1 cellular context compared by ENCODE assay signal in the genomic region with DNA sequence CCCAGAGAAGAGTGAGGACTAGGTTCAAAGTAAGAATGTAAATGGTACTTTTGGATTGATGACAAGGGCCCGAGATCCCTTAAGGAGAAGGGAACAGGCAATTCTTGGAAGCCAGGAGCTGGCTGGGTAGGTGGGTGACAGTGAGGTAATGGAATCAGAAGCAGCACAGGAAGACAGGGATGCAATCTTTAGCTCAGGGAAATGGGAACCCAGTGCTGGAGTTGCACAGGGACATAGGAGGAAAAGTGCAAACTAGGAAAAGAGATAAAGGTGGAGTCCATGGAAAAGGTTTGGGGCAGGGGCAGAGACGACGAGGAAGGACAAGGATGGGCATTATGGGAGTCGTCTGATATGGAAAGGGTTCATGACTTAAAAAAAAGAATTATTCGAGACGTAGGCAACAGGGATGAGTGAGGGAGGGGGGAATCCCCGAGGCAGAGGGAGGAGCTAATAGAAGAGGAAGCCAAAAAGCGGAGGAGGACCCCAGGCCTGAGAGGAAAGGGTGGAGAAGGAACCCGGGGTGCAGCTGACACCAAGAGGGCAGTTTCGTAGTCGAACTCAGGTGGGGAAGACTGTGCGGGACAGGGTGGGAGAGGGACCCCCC.
TF ChIP-seq lines count a peak whose summit lies in the region.

No MANE protein-coding gene starts in this region.

TF ChIP-seq in HEK293, 187 proteins besides CTCF, POLR2A, EP300 and RAD21 (continued from another document and continues in another):
- TF ChIP-seq, protein P1, sequence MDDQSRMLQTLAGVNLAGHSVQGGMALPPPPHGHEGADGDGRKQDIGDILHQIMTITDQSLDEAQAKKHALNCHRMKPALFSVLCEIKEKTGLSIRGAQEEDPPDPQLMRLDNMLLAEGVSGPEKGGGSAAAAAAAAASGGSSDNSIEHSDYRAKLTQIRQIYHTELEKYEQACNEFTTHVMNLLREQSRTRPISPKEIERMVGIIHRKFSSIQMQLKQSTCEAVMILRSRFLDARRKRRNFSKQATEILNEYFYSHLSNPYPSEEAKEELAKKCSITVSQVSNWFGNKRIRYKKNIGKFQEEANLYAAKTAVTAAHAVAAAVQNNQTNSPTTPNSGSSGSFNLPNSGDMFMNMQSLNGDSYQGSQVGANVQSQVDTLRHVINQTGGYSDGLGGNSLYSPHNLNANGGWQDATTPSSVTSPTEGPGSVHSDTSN (CRISPR knock-in tag; IDR thresholded peaks at IDR 0.05) = no peak
- TF ChIP-seq ZNF623 (tag by site-specific recombination; IDR thresholded peaks at IDR 0.05) (no peak), ZBTB20 (tag by site-specific recombination; IDR thresholded peaks at IDR 0.05) (peak; percentile 94), ZNF121 (tag by site-specific recombination; IDR thresholded peaks at IDR 0.05) (no peak), ZNF707 (tag by site-specific recombination; IDR thresholded peaks at IDR 0.05) (no peak), ZNF548 (tag by site-specific recombination; IDR thresholded peaks at IDR 0.05) (no peak), GLIS2 (tag by site-specific recombination; IDR thresholded peaks at IDR 0.05) (no peak), ZBTB21 (tag by site-specific recombination; IDR thresholded peaks at IDR 0.05) (no peak), ZNF133 (tag by site-specific recombination; IDR thresholded peaks at IDR 0.05) (no peak), YY1 (tag by site-specific recombination; IDR thresholded peaks at IDR 0.05) (no peak), ZNF426 (tag by site-specific recombination; IDR thresholded peaks at IDR 0.05) (no peak), SP3 (tag by site-specific recombination; IDR thresholded peaks at IDR 0.05) (0 out of 2 replicates have a peak, but pooled peaks have one; percentile 7), ZNF354C (tag by site-specific recombination; IDR thresholded peaks at IDR 0.05; ENCODE audit: borderline replicate concordance, low read depth) (no peak), ZNF571 (tag by site-specific recombination; IDR thresholded peaks at IDR 0.05) (no peak), ZBTB1 (tag by site-specific recombination; IDR thresholded peaks at IDR 0.05) (no peak), ZNF311 (tag by site-specific recombination; IDR thresholded peaks at IDR 0.05; ENCODE audit: borderline replicate concordance) (no peak), REPIN1 (tag by site-specific recombination; IDR thresholded peaks at IDR 0.05; ENCODE audit: low read depth) (no peak), ZNF544 (tag by site-specific recombination; IDR thresholded peaks at IDR 0.05) (no peak), IKZF3 (tag by site-specific recombination; IDR thresholded peaks at IDR 0.05) (peak; percentile 59; the same call in 1 of the 2 replicates), RBAK (tag by site-specific recombination; IDR thresholded peaks at IDR 0.05) (no peak), ZNF48 (tag by site-specific recombination; IDR thresholded peaks at IDR 0.05) (no peak), ZNF223 (tag by site-specific recombination; IDR thresholded peaks at IDR 0.05) (no peak), ZNF658 (tag by site-specific recombination; IDR thresholded peaks at IDR 0.05) (no peak), SCRT1 (tag by site-specific recombination; IDR thresholded peaks at IDR 0.05; ENCODE audit: borderline replicate concordance) (0 out of 2 replicates have a peak, but pooled peaks have one; percentile 11), ZNF146 (tag by site-specific recombination; IDR thresholded peaks at IDR 0.05) (no peak), ZNF501 (tag by site-specific recombination; IDR thresholded peaks at IDR 0.05) (no peak), ZNF76 (tag by site-specific recombination; IDR thresholded peaks at IDR 0.05; ENCODE audit: borderline replicate concordance, low read depth) (no peak; the same call in 1 of the 2 replicates), EGR2 (tag by site-specific recombination; IDR thresholded peaks at IDR 0.05; ENCODE audit: low read depth) (no peak), FEZF1 (tag by site-specific recombination; IDR thresholded peaks at IDR 0.05) (no peak), ZNF843 (tag by site-specific recombination; IDR thresholded peaks at IDR 0.05) (no peak), GLI2 (tag by site-specific recombination; IDR thresholded peaks at IDR 0.05; ENCODE audit: borderline replicate concordance, low read depth) (no peak), ZBTB7A (tag by site-specific recombination; IDR thresholded peaks at IDR 0.05; ENCODE audit: low read depth) (no peak), ZNF157 (tag by site-specific recombination; IDR thresholded peaks at IDR 0.05) (no peak), HOXD13 (CRISPR knock-in tag; IDR thresholded peaks at IDR 0.05; ENCODE audit: borderline replicate concordance) (no peak), ZNF776 (tag by site-specific recombination; IDR thresholded peaks at IDR 0.05; ENCODE audit: borderline replicate concordance) (no peak), PRDM1 (tag by site-specific recombination; IDR thresholded peaks at IDR 0.05) (peak; percentile 27; the same call in 1 of the 2 replicates), ZNF19 (tag by site-specific recombination; IDR thresholded peaks at IDR 0.05; ENCODE audit: low read depth) (no peak)
- TF ChIP-seq, protein P2, sequence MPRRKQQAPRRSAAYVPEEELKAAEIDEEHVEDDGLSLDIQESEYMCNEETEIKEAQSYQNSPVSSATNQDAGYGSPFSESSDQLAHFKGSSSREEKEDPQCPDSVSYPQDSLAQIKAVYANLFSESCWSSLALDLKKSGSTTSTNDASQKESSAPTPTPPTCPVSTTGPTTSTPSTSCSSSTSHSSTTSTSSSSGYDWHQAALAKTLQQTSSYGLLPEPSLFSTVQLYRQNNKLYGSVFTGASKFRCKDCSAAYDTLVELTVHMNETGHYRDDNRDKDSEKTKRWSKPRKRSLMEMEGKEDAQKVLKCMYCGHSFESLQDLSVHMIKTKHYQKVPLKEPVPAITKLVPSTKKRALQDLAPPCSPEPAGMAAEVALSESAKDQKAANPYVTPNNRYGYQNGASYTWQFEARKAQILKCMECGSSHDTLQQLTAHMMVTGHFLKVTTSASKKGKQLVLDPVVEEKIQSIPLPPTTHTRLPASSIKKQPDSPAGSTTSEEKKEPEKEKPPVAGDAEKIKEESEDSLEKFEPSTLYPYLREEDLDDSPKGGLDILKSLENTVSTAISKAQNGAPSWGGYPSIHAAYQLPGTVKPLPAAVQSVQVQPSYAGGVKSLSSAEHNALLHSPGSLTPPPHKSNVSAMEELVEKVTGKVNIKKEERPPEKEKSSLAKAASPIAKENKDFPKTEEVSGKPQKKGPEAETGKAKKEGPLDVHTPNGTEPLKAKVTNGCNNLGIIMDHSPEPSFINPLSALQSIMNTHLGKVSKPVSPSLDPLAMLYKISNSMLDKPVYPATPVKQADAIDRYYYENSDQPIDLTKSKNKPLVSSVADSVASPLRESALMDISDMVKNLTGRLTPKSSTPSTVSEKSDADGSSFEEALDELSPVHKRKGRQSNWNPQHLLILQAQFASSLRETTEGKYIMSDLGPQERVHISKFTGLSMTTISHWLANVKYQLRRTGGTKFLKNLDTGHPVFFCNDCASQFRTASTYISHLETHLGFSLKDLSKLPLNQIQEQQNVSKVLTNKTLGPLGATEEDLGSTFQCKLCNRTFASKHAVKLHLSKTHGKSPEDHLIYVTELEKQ (tag by site-specific recombination; IDR thresholded peaks at IDR 0.05; ENCODE audit: borderline replicate concordance) = no peak
- TF ChIP-seq, protein P3, sequence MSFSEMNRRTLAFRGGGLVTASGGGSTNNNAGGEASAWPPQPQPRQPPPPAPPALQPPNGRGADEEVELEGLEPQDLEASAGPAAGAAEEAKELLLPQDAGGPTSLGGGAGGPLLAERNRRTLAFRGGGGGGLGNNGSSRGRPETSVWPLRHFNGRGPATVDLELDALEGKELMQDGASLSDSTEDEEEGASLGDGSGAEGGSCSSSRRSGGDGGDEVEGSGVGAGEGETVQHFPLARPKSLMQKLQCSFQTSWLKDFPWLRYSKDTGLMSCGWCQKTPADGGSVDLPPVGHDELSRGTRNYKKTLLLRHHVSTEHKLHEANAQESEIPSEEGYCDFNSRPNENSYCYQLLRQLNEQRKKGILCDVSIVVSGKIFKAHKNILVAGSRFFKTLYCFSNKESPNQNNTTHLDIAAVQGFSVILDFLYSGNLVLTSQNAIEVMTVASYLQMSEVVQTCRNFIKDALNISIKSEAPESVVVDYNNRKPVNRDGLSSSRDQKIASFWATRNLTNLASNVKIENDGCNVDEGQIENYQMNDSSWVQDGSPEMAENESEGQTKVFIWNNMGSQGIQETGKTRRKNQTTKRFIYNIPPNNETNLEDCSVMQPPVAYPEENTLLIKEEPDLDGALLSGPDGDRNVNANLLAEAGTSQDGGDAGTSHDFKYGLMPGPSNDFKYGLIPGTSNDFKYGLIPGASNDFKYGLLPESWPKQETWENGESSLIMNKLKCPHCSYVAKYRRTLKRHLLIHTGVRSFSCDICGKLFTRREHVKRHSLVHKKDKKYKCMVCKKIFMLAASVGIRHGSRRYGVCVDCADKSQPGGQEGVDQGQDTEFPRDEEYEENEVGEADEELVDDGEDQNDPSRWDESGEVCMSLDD (tag by site-specific recombination; IDR thresholded peaks at IDR 0.05) = peak; percentile 54; the same call in 1 of the 2 replicates
- TF ChIP-seq, protein P4, sequence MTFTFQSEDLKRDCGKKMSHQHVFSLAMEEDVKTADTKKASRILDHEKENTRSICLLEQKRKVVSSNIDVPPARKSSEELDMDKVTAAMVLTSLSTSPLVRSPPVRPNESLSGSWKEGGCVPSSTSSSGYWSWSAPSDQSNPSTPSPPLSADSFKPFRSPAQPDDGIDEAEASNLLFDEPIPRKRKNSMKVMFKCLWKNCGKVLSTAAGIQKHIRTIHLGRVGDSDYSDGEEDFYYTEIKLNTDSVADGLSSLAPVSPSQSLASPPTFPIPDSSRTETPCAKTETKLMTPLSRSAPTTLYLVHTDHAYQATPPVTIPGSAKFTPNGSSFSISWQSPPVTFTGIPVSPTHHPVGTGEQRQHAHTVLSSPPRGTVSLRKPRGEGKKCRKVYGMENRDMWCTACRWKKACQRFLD (tag by site-specific recombination; IDR thresholded peaks at IDR 0.05) = no peak
- TF ChIP-seq, protein P5, sequence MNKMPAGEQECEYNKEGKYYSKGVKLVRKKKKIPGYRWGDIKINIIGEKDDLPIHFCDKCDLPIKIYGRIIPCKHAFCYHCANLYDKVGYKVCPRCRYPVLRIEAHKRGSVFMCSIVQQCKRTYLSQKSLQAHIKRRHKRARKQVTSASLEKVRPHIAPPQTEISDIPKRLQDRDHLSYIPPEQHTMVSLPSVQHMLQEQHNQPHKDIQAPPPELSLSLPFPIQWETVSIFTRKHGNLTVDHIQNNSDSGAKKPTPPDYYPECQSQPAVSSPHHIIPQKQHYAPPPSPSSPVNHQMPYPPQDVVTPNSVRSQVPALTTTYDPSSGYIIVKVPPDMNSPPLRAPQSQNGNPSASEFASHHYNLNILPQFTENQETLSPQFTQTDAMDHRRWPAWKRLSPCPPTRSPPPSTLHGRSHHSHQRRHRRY (tag by site-specific recombination; IDR thresholded peaks at IDR 0.05) = no peak
- TF ChIP-seq, protein P6, sequence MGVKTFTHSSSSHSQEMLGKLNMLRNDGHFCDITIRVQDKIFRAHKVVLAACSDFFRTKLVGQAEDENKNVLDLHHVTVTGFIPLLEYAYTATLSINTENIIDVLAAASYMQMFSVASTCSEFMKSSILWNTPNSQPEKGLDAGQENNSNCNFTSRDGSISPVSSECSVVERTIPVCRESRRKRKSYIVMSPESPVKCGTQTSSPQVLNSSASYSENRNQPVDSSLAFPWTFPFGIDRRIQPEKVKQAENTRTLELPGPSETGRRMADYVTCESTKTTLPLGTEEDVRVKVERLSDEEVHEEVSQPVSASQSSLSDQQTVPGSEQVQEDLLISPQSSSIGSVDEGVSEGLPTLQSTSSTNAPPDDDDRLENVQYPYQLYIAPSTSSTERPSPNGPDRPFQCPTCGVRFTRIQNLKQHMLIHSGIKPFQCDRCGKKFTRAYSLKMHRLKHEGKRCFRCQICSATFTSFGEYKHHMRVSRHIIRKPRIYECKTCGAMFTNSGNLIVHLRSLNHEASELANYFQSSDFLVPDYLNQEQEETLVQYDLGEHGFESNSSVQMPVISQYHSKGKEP (tag by site-specific recombination; IDR thresholded peaks at IDR 0.05) = no peak
- TF ChIP-seq, protein P7, sequence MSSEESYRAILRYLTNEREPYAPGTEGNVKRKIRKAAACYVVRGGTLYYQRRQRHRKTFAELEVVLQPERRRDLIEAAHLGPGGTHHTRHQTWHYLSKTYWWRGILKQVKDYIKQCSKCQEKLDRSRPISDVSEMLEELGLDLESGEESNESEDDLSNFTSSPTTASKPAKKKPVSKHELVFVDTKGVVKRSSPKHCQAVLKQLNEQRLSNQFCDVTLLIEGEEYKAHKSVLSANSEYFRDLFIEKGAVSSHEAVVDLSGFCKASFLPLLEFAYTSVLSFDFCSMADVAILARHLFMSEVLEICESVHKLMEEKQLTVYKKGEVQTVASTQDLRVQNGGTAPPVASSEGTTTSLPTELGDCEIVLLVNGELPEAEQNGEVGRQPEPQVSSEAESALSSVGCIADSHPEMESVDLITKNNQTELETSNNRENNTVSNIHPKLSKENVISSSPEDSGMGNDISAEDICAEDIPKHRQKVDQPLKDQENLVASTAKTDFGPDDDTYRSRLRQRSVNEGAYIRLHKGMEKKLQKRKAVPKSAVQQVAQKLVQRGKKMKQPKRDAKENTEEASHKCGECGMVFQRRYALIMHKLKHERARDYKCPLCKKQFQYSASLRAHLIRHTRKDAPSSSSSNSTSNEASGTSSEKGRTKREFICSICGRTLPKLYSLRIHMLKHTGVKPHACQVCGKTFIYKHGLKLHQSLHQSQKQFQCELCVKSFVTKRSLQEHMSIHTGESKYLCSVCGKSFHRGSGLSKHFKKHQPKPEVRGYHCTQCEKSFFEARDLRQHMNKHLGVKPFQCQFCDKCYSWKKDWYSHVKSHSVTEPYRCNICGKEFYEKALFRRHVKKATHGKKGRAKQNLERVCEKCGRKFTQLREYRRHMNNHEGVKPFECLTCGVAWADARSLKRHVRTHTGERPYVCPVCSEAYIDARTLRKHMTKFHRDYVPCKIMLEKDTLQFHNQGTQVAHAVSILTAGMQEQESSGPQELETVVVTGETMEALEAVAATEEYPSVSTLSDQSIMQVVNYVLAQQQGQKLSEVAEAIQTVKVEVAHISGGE (tag by site-specific recombination; conservative IDR thresholded peaks at IDR 0.05; ENCODE audit: low read depth) = 0 out of 2 replicates have a peak, but pooled peaks have one; percentile 14
- TF ChIP-seq, protein P8, sequence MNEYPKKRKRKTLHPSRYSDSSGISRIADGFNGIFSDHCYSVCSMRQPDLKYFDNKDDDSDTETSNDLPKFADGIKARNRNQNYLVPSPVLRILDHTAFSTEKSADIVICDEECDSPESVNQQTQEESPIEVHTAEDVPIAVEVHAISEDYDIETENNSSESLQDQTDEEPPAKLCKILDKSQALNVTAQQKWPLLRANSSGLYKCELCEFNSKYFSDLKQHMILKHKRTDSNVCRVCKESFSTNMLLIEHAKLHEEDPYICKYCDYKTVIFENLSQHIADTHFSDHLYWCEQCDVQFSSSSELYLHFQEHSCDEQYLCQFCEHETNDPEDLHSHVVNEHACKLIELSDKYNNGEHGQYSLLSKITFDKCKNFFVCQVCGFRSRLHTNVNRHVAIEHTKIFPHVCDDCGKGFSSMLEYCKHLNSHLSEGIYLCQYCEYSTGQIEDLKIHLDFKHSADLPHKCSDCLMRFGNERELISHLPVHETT (tag by site-specific recombination; IDR thresholded peaks at IDR 0.05) = no peak
- TF ChIP-seq, protein P9, sequence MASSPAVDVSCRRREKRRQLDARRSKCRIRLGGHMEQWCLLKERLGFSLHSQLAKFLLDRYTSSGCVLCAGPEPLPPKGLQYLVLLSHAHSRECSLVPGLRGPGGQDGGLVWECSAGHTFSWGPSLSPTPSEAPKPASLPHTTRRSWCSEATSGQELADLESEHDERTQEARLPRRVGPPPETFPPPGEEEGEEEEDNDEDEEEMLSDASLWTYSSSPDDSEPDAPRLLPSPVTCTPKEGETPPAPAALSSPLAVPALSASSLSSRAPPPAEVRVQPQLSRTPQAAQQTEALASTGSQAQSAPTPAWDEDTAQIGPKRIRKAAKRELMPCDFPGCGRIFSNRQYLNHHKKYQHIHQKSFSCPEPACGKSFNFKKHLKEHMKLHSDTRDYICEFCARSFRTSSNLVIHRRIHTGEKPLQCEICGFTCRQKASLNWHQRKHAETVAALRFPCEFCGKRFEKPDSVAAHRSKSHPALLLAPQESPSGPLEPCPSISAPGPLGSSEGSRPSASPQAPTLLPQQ (tag by site-specific recombination; IDR thresholded peaks at IDR 0.05) = no peak
